Comparison of ENCODE assay signal across 16 cellular contexts in genomic region chr2:105615352-105615751, GRCh38.
"Had no signal": no experiment of that assay in that cellular context is flagged by ENCODE, and none has a peak within 500 bp of the region (broad histone marks: within the 10 kb centered on the region; RNA-seq: fewer than 3 reads in every experiment).

No MANE protein-coding gene starts in this region.

- H3K9me3 ChIP-seq: adrenal gland, suprapubic skin had no signal

- H3K4me3 Mint-ChIP-seq: endodermal cell; memory B cell; natural killer cell; stimulated activated naive CD8-positive, alpha-beta T cell treated with anti-CD3 and anti-CD28 coated beads, Interleukin-15, Interleukin-2, amounts not matched to agents 100 ng/mL and 50 ng/mL, for 24 hours had no signal

- H3K27ac ChIP-seq: adrenal gland, suprapubic skin, WERI-Rb-1 had no signal

- DNase-seq: activated CD4-positive, alpha-beta T cell treated with anti-CD3 and anti-CD28 coated beads for 1 hour; activated CD4-positive, alpha-beta T cell treated with anti-CD3 and anti-CD28 coated beads, Interleukin-2, amount 50 U/mL, for 4 hours; activated gamma-delta T cell treated with Interleukin-2 at 50 U/mL for 16 hours; adrenal gland; dorsolateral prefrontal cortex; endodermal cell; erythroblast; natural killer cell; posterior cingulate gyrus; retina; WERI-Rb-1 had no signal

- H3K4me1 Mint-ChIP-seq: memory B cell had no signal

- H3K27me3 ChIP-seq: adrenal gland, dorsolateral prefrontal cortex, suprapubic skin had no signal

- H3K4me1 ChIP-seq: adrenal gland had no signal

- H3K4me3 ChIP-seq: adrenal gland, dorsolateral prefrontal cortex, suprapubic skin had no signal

- H3K9me3 Mint-ChIP-seq: activated naive CD4-positive, alpha-beta T cell treated with anti-CD3 and anti-CD28 coated beads, Interleukin-2, amount 50 U/mL, for 72 hours; endodermal cell; memory B cell; natural killer cell; stimulated activated naive CD8-positive, alpha-beta T cell treated with anti-CD3 and anti-CD28 coated beads, Interleukin-15, Interleukin-2, amounts not matched to agents 100 ng/mL and 50 ng/mL, for 24 hours had no signal

- FAIRE-seq: frontal cortex had no signal

- H3K27ac Mint-ChIP-seq: activated naive CD4-positive, alpha-beta T cell treated with anti-CD3 and anti-CD28 coated beads, Interleukin-2, amount 50 U/mL, for 72 hours; endodermal cell; memory B cell; natural killer cell; stimulated activated naive CD8-positive, alpha-beta T cell treated with anti-CD3 and anti-CD28 coated beads, Interleukin-15, Interleukin-2, amounts not matched to agents 100 ng/mL and 50 ng/mL, for 24 hours had no signal

- H3K36me3 ChIP-seq: adrenal gland, suprapubic skin, WERI-Rb-1 had no signal

- ATAC-seq: activated naive CD4-positive, alpha-beta T cell treated with anti-CD3 and anti-CD28 coated beads, Interleukin-2, amount 50 U/mL, for 72 hours; natural killer cell had no signal

- H3K36me3 Mint-ChIP-seq: activated naive CD4-positive, alpha-beta T cell treated with anti-CD3 and anti-CD28 coated beads, Interleukin-2, amount 50 U/mL, for 72 hours; memory B cell; natural killer cell had no signal
